ENCODE assay signal across 22 cellular contexts in the genomic region with DNA sequence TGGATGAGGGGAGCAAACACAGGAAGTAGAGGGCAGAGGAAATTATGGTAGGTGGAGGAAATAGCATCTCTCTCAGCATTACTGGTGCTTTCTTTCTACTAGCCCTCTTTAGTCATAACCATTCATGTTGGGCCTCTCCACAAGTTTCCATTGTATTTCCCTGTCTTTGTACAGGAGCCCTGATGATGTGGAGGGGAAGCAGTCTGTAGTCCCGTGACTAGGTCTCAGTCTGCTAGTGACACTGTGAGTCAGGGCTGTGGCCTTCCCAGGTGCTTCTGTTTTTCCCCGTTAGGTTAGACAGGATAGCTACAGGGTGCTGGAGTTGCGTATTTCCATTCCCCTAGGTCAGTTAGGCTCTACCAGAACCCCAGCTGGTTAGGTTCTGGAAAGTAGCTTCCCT.
DNase-seq lines count a peak whose midpoint lies in the region; ATAC-seq, FAIRE-seq and TF ChIP-seq lines count a peak whose summit lies in the region.
"Had no signal": no experiment of that assay in that cellular context is flagged by ENCODE, and none has a peak within 500 bp of the region (broad histone marks: within the 10 kb centered on the region; RNA-seq: fewer than 3 reads in every experiment).

No MANE protein-coding gene starts in this region.

- POLR2A ChIA-PET in activated CD4-positive, alpha-beta T cell treated with anti-CD3 and anti-CD28 coated beads for 36 hours (lab: Charles Lee), result no interaction called here
- POLR2A ChIA-PET in K562 (lab: Yijun Ruan, JAX), result interaction anchor here (0.6 to 1.5 kb wide), 6 partner anchors 8 to 408 kb away, joined by 3 to 7 read pairs (median 3); no protein-coding TSS in a partner anchor

- in situ Hi-C loops in K562 (cut with MboI), result no loop called here

- H2AFZ ChIP-seq in K562 (ENCODE audit: low read depth, low read length), result peak overlapping the region; percentile 12; the same call in 1 of the 2 replicates

- no peaks in the 10 kb centered on the region for H3K36me3 ChIP-seq in K562 (ENCODE audit: control insufficient read depth, insufficient read depth, low read length)
- no peaks in the 10 kb centered on the region for H3K36me3 ChIP-seq in WERI-Rb-1
- H3K36me3 ChIP-seq: right lobe of liver, stomach, thyroid gland, uterus had no signal

- no peaks in the 10 kb centered on the region for H3K9me1 ChIP-seq in K562 (ENCODE audit: control insufficient read depth, insufficient read depth, low read length)

- peaks cover 38% of the 10 kb centered on the region for H3K4me1 Mint-ChIP-seq in activated CD4-positive, alpha-beta T cell treated with anti-CD3 and anti-CD28 coated beads for 36 hours

- peak; percentile 53 for DNase-seq in activated CD4-positive, alpha-beta T cell treated with anti-CD3 and anti-CD28 coated beads for 36 hours
- DNase-seq in activated CD4-positive, alpha-beta T cell treated with anti-CD3 and anti-CD28 coated beads for 1 hour, result no peak
- DNase-seq in stimulated activated CD4-positive, alpha-beta T cell treated with anti-CD3 and anti-CD28 coated beads, Interleukin-1b, Interleukin-23, amount 100 ng/mL, for 48 hours, result peak; percentile 47
- no peak for DNase-seq in stimulated activated CD4-positive, alpha-beta T cell treated with anti-CD3 and anti-CD28 coated beads, Interleukin-4, amount 100 ng/mL, for 4 hours
- no peak for DNase-seq in K562 (ENCODE audit: extremely low read depth in 1 of 4, low spot score in 3 of 4)
- DNase-seq in stimulated activated naive CD8-positive, alpha-beta T cell treated with anti-CD3 and anti-CD28 coated beads, Interleukin-15, Interleukin-2, amounts not matched to agents 100 U/mL and 50 U/mL, for 24 hours, result peak; percentile 34
- no peak for DNase-seq in WERI-Rb-1
- DNase-seq: activated naive CD4-positive, alpha-beta T cell treated with anti-CD3 and anti-CD28 coated beads, Interleukin-2, amount 50 U/mL, for 16 hours; GF-D8; hypothalamus; left cardiac atrium; nucleus accumbens; right lobe of liver; stomach; thyroid gland; uterus had no signal

- FAIRE-seq in K562 (lab: Jason Lieb, UNC), result no peak
- FAIRE-seq: bronchial epithelial cell had no signal

- TF ChIP-seq EP300 in K562 (IDR thresholded peaks at IDR 0.05; ENCODE audit: low read length), result no peak

- H3K36me3 Mint-ChIP-seq in activated CD4-positive, alpha-beta T cell treated with anti-CD3 and anti-CD28 coated beads for 36 hours (ENCODE audit: low read depth), result no peaks in the 10 kb centered on the region
- H3K36me3 Mint-ChIP-seq: naive thymus-derived CD8-positive, alpha-beta T cell had no signal

- ATAC-seq in activated CD4-positive, alpha-beta T cell treated with anti-CD3 and anti-CD28 coated beads for 36 hours, result peak; percentile 80
- 0 out of 3 replicates have a peak, but pooled peaks have one; percentile 6 for ATAC-seq in K562
- peak; percentile 82 for ATAC-seq in stimulated activated naive CD8-positive, alpha-beta T cell treated with anti-CD3 and anti-CD28 coated beads, Interleukin-15, Interleukin-2, amounts not matched to agents 100 U/mL and 50 U/mL, for 24 hours
- no peak for ATAC-seq in HG03025 (IDR thresholded peaks at IDR 0.05; ENCODE audit: low FRiP score, unreplicated experiment)
- ATAC-seq: Panc1 had no signal

- no peak for TF ChIP-seq CTCF in K562 (IDR thresholded peaks at IDR 0.05 in 2 of 3, conservative IDR thresholded peaks at IDR 0.05 in 1 of 3; ENCODE audit: insufficient read depth in 2 of 3, low read depth in 1 of 3, low read length in 3 of 3)
- no peak for TF ChIP-seq CTCF in WERI-Rb-1 (IDR thresholded peaks at IDR 0.05; ENCODE audit: low read depth, low read length)

- BruUV-seq in K562 (replicated peaks; lab: Mats Ljungman, UMichigan), result no TSS peak

- H3K79me2 ChIP-seq in K562 (ENCODE audit: control insufficient read depth, insufficient read depth, low read length), result no peaks in the 10 kb centered on the region

- peaks cover 14% of the 10 kb centered on the region for H3K27me3 Mint-ChIP-seq in activated CD4-positive, alpha-beta T cell treated with anti-CD3 and anti-CD28 coated beads for 36 hours

- no peak for TF ChIP-seq POLR2A in K562 (conservative IDR thresholded peaks at IDR 0.05)

- H3K4me1 ChIP-seq in K562 (replicated peaks in 1 of 2; ENCODE audit: control insufficient read depth in 2 of 2, insufficient read depth in 2 of 2, low read length in 2 of 2), result peaks cover 0 to 18% of the 10 kb centered on the region in 2 experiments; a peak in 4 of 5 replicates
- H3K4me1 ChIP-seq: right lobe of liver, thyroid gland, uterus had no signal

- WGBS in K562 (ENCODE audit: insufficient coverage, low coverage, missing lambda C conversion rate), result 57% methylated on average over 3 of the region's 3 CpGs

- intact Hi-C loops in activated CD4-positive, alpha-beta T cell treated with anti-CD3 and anti-CD28 coated beads for 36 hours (cut with DNase I, micrococcal nuclease), result loop anchor here (1.0 to 5.0 kb wide), 5 partner anchors 38 to 190 kb away; no protein-coding TSS in a partner anchor
- intact Hi-C loops in K562 (cut with micrococcal nuclease), result loop anchor here (1.0 kb wide), 3 partner anchors 82 to 191 kb away; no protein-coding TSS in a partner anchor

- TF ChIP-seq RAD21 in K562 (CRISPR knock-in tag; conservative IDR thresholded peaks at IDR 0.05 in 1 of 2, IDR thresholded peaks at IDR 0.05 in 1 of 2), result no peak

- no peak overlapping the region for H3K4me2 ChIP-seq in K562 (ENCODE audit: insufficient read depth, low read length)

- no peak overlapping the region for H3K9ac ChIP-seq in K562 (ENCODE audit: insufficient read depth in 1 of 2, low read depth in 2 of 2, low read length in 2 of 2)

- CTCF ChIA-PET in activated CD4-positive, alpha-beta T cell treated with anti-CD3 and anti-CD28 coated beads for 36 hours (lab: Charles Lee), result interaction anchor here (0.6 to 0.8 kb wide), 2 partner anchors 10 to 178 kb away, joined by 3 to 4 read pairs; no protein-coding TSS in a partner anchor
- CTCF ChIA-PET in K562 (lab: Yijun Ruan, JAX; ENCODE audit: low intra/inter-chr PET ratio), result no interaction called here

- H3K9me3 ChIP-seq in K562 (replicated peaks; ENCODE audit: control insufficient read depth, insufficient read depth, low read depth, low read length) (no peaks in the 10 kb centered on the region), WERI-Rb-1 (ENCODE audit: severe bottlenecking) (no peaks in the 10 kb centered on the region)
- H3K9me3 ChIP-seq: right lobe of liver, stomach, thyroid gland, uterus had no signal

- no peaks in the 10 kb centered on the region for H4K20me1 ChIP-seq in K562 (replicated peaks; ENCODE audit: control insufficient read depth, insufficient read depth, low read length)

- H3K27ac ChIP-seq in K562 (ENCODE audit: extremely low read depth, low read depth, low read length), result no peak overlapping the region
- H3K27ac ChIP-seq in WERI-Rb-1, result no peak overlapping the region
- H3K27ac ChIP-seq: C4-2B, right lobe of liver, stomach, thyroid gland, uterus had no signal

- H3K27me3 ChIP-seq in K562 (ENCODE audit: control insufficient read depth in 2 of 2, insufficient read depth in 2 of 2, low read length in 2 of 2), result no peaks in the 10 kb centered on the region
- H3K27me3 ChIP-seq in WERI-Rb-1 (ENCODE audit: insufficient read depth, low read depth, severe bottlenecking), result peaks cover 24% of the 10 kb centered on the region
- H3K27me3 ChIP-seq: right lobe of liver, stomach, thyroid gland, uterus had no signal

- H3K27ac Mint-ChIP-seq in activated CD4-positive, alpha-beta T cell treated with anti-CD3 and anti-CD28 coated beads for 36 hours, result no peak overlapping the region
- H3K27ac Mint-ChIP-seq: naive thymus-derived CD8-positive, alpha-beta T cell; progenitor cell of endocrine pancreas had no signal

- no peak overlapping the region for H3K4me3 ChIP-seq in K562
- no peak overlapping the region for H3K4me3 ChIP-seq in WERI-Rb-1 (ENCODE audit: low read depth, low read length)
- H3K4me3 ChIP-seq: right lobe of liver, stomach, thyroid gland, uterus had no signal

- no peaks in the 10 kb centered on the region for H3K9me3 Mint-ChIP-seq in activated CD4-positive, alpha-beta T cell treated with anti-CD3 and anti-CD28 coated beads for 36 hours (ENCODE audit: low read depth)
- H3K9me3 Mint-ChIP-seq: naive thymus-derived CD8-positive, alpha-beta T cell had no signal

- no peak overlapping the region for H3K4me3 Mint-ChIP-seq in activated CD4-positive, alpha-beta T cell treated with anti-CD3 and anti-CD28 coated beads for 36 hours
- H3K4me3 Mint-ChIP-seq: naive thymus-derived CD8-positive, alpha-beta T cell had no signal

TF ChIP-seq in K562, 482 proteins besides CTCF, POLR2A, EP300 and RAD21:
- TF ChIP-seq ZNF740 (CRISPR knock-in tag; IDR thresholded peaks at IDR 0.05) (no peak), ZNF740 (tag; IDR thresholded peaks at IDR 0.05) (peak in 1 of 2 experiments; percentile 23; a peak in 1 of 4 replicates), TAF7 (tag; IDR thresholded peaks at IDR 0.05) (0 out of 2 replicates have a peak, but pooled peaks have one; percentile 2), BRF1 (IDR thresholded peaks at IDR 0.05; ENCODE audit: borderline replicate concordance, extremely low read depth, insufficient read length) (no peak), KLF6 (CRISPR knock-in tag; IDR thresholded peaks at IDR 0.05; ENCODE audit: borderline replicate concordance) (no peak), ADNP (tag; IDR thresholded peaks at IDR 0.05) (no peak)

Comparison
In these comparisons a context has a peak if more than half of its experiments do, and no peak if none do; other contexts are left out.
1. DNase-seq: peak in activated CD4-positive, alpha-beta T cell treated with anti-CD3 and anti-CD28 coated beads for 36 hours (single experiment), stimulated activated CD4-positive, alpha-beta T cell treated with anti-CD3 and anti-CD28 coated beads, Interleukin-1b, Interleukin-23, amount 100 ng/mL, for 48 hours (single experiment) and stimulated activated naive CD8-positive, alpha-beta T cell treated with anti-CD3 and anti-CD28 coated beads, Interleukin-15, Interleukin-2, amounts not matched to agents 100 U/mL and 50 U/mL, for 24 hours (single experiment); none in activated CD4-positive, alpha-beta T cell treated with anti-CD3 and anti-CD28 coated beads for 1 hour (single experiment), stimulated activated CD4-positive, alpha-beta T cell treated with anti-CD3 and anti-CD28 coated beads, Interleukin-4, amount 100 ng/mL, for 4 hours (0 of 2), K562 (0 of 4) and WERI-Rb-1 (single experiment).